ENCODE assay signal across 8 cellular contexts in genomic region chr11:121656333-121657090, GRCh38.
A peak's percentile ranks its signal among the peaks of the same experiment; 100 is the strongest.
DNase-seq lines count a peak whose midpoint lies in the region; ATAC-seq and TF ChIP-seq lines count a peak whose summit lies in the region.

No MANE protein-coding gene starts in this region.

- peak overlapping the region; percentile 49 for H3K56ac ChIP-seq in mesendoderm (ENCODE audit: low read length)

- no CpG with 5 or more reads among the region's 18 CpGs for WGBS in mesendoderm (ENCODE audit: extremely low coverage, insufficient coverage, low lambda C conversion rate)

- no peak overlapping the region for H2AK5ac ChIP-seq in mesendoderm (ENCODE audit: low read length)

- peaks cover 5% of the 10 kb centered on the region for H3K27me3 Mint-ChIP-seq in activated CD4-positive, alpha-beta T cell treated with anti-CD3 and anti-CD28 coated beads, Interleukin-2, amount 10 ng/mL, durations not matched to agents 7 days and 5 days
- peaks cover 5% of the 10 kb centered on the region for H3K27me3 Mint-ChIP-seq in type B pancreatic cell

- no peak overlapping the region for H2BK15ac ChIP-seq in mesendoderm (replicated peaks; ENCODE audit: low read depth)

- H3K27ac ChIP-seq in caudate nucleus (ENCODE audit: low read depth, low read length) (peak overlapping the region; percentile 98), mesendoderm (ENCODE audit: low read depth, low read length) (no peak overlapping the region)

- POLR2A ChIA-PET in activated CD4-positive, alpha-beta T cell treated with anti-CD3 and anti-CD28 coated beads, Interleukin-2, amount 10 ng/mL, durations not matched to agents 7 days and 5 days (lab: Charles Lee): no interaction called here

- H3K4me1 ChIP-seq in mesendoderm (ENCODE audit: control insufficient read depth, low read depth, low read length): peaks cover 3% of the 10 kb centered on the region

- ATAC-seq in HG03108 (IDR thresholded peaks at IDR 0.05; ENCODE audit: unreplicated experiment): no peak
- ATAC-seq in GM21528 (IDR thresholded peaks at IDR 0.05; ENCODE audit: low FRiP score, unreplicated experiment): no peak

- H3K36me3 Mint-ChIP-seq in activated CD4-positive, alpha-beta T cell treated with anti-CD3 and anti-CD28 coated beads, Interleukin-2, amount 10 ng/mL, durations not matched to agents 7 days and 5 days (ENCODE audit: low read depth): no peaks in the 10 kb centered on the region
- no peaks in the 10 kb centered on the region for H3K36me3 Mint-ChIP-seq in type B pancreatic cell

- H3K9ac ChIP-seq in mesendoderm (ENCODE audit: low read length): no peak overlapping the region

- H3K4ac ChIP-seq in mesendoderm (ENCODE audit: low read depth, low read length): no peak overlapping the region

- H4K5ac ChIP-seq in mesendoderm (ENCODE audit: low read length): no peak overlapping the region

- peak overlapping the region; percentile 65 for H3K4me3 Mint-ChIP-seq in activated CD4-positive, alpha-beta T cell treated with anti-CD3 and anti-CD28 coated beads, Interleukin-2, amount 10 ng/mL, durations not matched to agents 7 days and 5 days
- H3K4me3 Mint-ChIP-seq in type B pancreatic cell: peak overlapping the region; percentile 91

- no peaks in the 10 kb centered on the region for H3K36me3 ChIP-seq in mesendoderm (ENCODE audit: control insufficient read depth, insufficient read depth, low read length)

- H3K23ac ChIP-seq in mesendoderm (ENCODE audit: low read length): no peak overlapping the region

- peaks cover 17% of the 10 kb centered on the region for H3K4me1 Mint-ChIP-seq in activated CD4-positive, alpha-beta T cell treated with anti-CD3 and anti-CD28 coated beads, Interleukin-2, amount 10 ng/mL, durations not matched to agents 7 days and 5 days
- H3K4me1 Mint-ChIP-seq in type B pancreatic cell (ENCODE audit: unreplicated experiment): peaks cover 38% of the 10 kb centered on the region

- no peak overlapping the region for H3K27ac Mint-ChIP-seq in activated CD4-positive, alpha-beta T cell treated with anti-CD3 and anti-CD28 coated beads, Interleukin-2, amount 10 ng/mL, durations not matched to agents 7 days and 5 days
- H3K27ac Mint-ChIP-seq in type B pancreatic cell: peak overlapping the region; percentile 92

- H3K4me2 ChIP-seq in mesendoderm (ENCODE audit: low read length): no peak overlapping the region

- H2BK120ac ChIP-seq in mesendoderm (ENCODE audit: low read depth, low read length): peak overlapping the region; percentile 46

- H3K4me3 ChIP-seq in mesendoderm (ENCODE audit: low read length): no peak overlapping the region

- H3K18ac ChIP-seq in mesendoderm (ENCODE audit: low read length): no peak overlapping the region

- H3K9me3 Mint-ChIP-seq in activated CD4-positive, alpha-beta T cell treated with anti-CD3 and anti-CD28 coated beads, Interleukin-2, amount 10 ng/mL, durations not matched to agents 7 days and 5 days: no peaks in the 10 kb centered on the region
- H3K9me3 Mint-ChIP-seq in type B pancreatic cell: no peaks in the 10 kb centered on the region

- H3K27me3 ChIP-seq in mesendoderm (ENCODE audit: insufficient read depth, low read length, poor library complexity): no peaks in the 10 kb centered on the region

- TF ChIP-seq CTCF in type B pancreatic cell (conservative IDR thresholded peaks at IDR 0.05): no peak

- no peak overlapping the region for H2BK5ac ChIP-seq in mesendoderm (ENCODE audit: low read length)

- no peaks in the 10 kb centered on the region for H3K79me2 ChIP-seq in mesendoderm (ENCODE audit: control insufficient read depth, insufficient read depth, low read length)

- no peaks in the 10 kb centered on the region for H3K79me1 ChIP-seq in mesendoderm (ENCODE audit: low read length)

- DNase-seq in activated CD4-positive, alpha-beta T cell treated with anti-CD3 and anti-CD28 coated beads, Interleukin-2, amount 10 ng/mL, durations not matched to agents 7 days and 5 days: no peak
- DNase-seq in activated CD4-positive, alpha-beta T cell treated with anti-CD3 and anti-CD28 coated beads, Interleukin-2, amount 50 U/mL, for 4 hours: no peak
- DNase-seq in caudate nucleus (lab: John Stamatoyannopoulos, UW) (peak in 5 of 61 donors; percentile 28 to 65 (median 64)), mesendoderm (no peak), type B pancreatic cell (ENCODE audit: extremely low spot score, unreplicated experiment) (no peak), NOMO-1 treated with dmso at 0.1 percent for 144 hours (lab: John Stamatoyannopoulos, UW; ENCODE audit: unreplicated experiment) (no peak)

- H4K8ac ChIP-seq in mesendoderm (ENCODE audit: low read depth, low read length): no peak overlapping the region

- CTCF ChIA-PET in activated CD4-positive, alpha-beta T cell treated with anti-CD3 and anti-CD28 coated beads, Interleukin-2, amount 10 ng/mL, durations not matched to agents 7 days and 5 days (lab: Charles Lee): interaction anchor here (1.0 to 1.1 kb wide), 3 partner anchors 9 to 546 kb away, joined by 3 to 5 read pairs (median 4); no protein-coding TSS in a partner anchor
